ENCODE assay signal across 1 cellular context in genomic region chr13:52010890-52011689, GRCh38.
TF ChIP-seq lines count a peak whose summit lies in the region.

Gene ATP7B (minus strand): TSS chr13:52011450. CDS start chr13:52011337, 113 bp downstream.

TF ChIP-seq in K562, 482 proteins besides CTCF, POLR2A, EP300 and RAD21 (continued from another document and continues in another):
- TF ChIP-seq, protein P1, sequence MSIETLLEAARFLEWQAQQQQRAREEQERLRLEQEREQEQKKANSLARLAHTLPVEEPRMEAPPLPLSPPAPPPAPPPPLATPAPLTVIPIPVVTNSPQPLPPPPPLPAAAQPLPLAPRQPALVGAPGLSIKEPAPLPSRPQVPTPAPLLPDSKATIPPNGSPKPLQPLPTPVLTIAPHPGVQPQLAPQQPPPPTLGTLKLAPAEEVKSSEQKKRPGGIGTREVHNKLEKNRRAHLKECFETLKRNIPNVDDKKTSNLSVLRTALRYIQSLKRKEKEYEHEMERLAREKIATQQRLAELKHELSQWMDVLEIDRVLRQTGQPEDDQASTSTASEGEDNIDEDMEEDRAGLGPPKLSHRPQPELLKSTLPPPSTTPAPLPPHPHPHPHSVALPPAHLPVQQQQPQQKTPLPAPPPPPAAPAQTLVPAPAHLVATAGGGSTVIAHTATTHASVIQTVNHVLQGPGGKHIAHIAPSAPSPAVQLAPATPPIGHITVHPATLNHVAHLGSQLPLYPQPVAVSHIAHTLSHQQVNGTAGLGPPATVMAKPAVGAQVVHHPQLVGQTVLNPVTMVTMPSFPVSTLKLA (conservative IDR thresholded peaks at IDR 0.05) = no peak
- peak; percentile 59 for TF ChIP-seq L3MBTL2 (IDR thresholded peaks at IDR 0.05)
- peak; percentile 0 for TF ChIP-seq HMGN3 (IDR thresholded peaks at IDR 0.05; ENCODE audit: borderline replicate concordance, extremely low read depth, insufficient read length, low read depth, low read length)
- TF ChIP-seq, protein P2, sequence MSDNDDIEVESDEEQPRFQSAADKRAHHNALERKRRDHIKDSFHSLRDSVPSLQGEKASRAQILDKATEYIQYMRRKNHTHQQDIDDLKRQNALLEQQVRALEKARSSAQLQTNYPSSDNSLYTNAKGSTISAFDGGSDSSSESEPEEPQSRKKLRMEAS (CRISPR knock-in tag; IDR thresholded peaks at IDR 0.05) = 0 out of 2 replicates have a peak, but pooled peaks have one; percentile 27
- TF ChIP-seq SMAD3 (CRISPR knock-in tag; conservative IDR thresholded peaks at IDR 0.05) = no peak
- no peak for TF ChIP-seq BRD9 (IDR thresholded peaks at IDR 0.05; ENCODE audit: low read depth, partially characterized antibody)
- TF ChIP-seq, protein P3, sequence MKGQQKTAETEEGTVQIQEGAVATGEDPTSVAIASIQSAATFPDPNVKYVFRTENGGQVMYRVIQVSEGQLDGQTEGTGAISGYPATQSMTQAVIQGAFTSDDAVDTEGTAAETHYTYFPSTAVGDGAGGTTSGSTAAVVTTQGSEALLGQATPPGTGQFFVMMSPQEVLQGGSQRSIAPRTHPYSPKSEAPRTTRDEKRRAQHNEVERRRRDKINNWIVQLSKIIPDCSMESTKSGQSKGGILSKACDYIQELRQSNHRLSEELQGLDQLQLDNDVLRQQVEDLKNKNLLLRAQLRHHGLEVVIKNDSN (CRISPR knock-in tag; IDR thresholded peaks at IDR 0.05) = no peak
- TF ChIP-seq HMBOX1 (IDR thresholded peaks at IDR 0.05) = peak; percentile 3; the same call in 1 of the 2 replicates
- TF ChIP-seq MITF (IDR thresholded peaks at IDR 0.05) = no peak
- TF ChIP-seq NCOA2 (IDR thresholded peaks at IDR 0.05; ENCODE audit: partially characterized antibody in 2 of 2) = no peak
- TF ChIP-seq, protein P4, sequence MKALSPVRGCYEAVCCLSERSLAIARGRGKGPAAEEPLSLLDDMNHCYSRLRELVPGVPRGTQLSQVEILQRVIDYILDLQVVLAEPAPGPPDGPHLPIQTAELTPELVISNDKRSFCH (CRISPR knock-in tag; IDR thresholded peaks at IDR 0.05) = no peak
- TF ChIP-seq, protein P4 (tag; IDR thresholded peaks at IDR 0.05) = no peak
- no peak for TF ChIP-seq RFX7 (CRISPR knock-in tag; IDR thresholded peaks at IDR 0.05)
- TF ChIP-seq PTBP1 (IDR thresholded peaks at IDR 0.05; ENCODE audit: low read depth, low read length) = no peak
- no peak for TF ChIP-seq ZNF274 (IDR thresholded peaks at IDR 0.05; ENCODE audit: borderline replicate concordance, low read depth, low read length)
- TF ChIP-seq, protein P5, sequence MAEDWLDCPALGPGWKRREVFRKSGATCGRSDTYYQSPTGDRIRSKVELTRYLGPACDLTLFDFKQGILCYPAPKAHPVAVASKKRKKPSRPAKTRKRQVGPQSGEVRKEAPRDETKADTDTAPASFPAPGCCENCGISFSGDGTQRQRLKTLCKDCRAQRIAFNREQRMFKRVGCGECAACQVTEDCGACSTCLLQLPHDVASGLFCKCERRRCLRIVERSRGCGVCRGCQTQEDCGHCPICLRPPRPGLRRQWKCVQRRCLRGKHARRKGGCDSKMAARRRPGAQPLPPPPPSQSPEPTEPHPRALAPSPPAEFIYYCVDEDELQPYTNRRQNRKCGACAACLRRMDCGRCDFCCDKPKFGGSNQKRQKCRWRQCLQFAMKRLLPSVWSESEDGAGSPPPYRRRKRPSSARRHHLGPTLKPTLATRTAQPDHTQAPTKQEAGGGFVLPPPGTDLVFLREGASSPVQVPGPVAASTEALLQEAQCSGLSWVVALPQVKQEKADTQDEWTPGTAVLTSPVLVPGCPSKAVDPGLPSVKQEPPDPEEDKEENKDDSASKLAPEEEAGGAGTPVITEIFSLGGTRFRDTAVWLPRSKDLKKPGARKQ (CRISPR knock-in tag; IDR thresholded peaks at IDR 0.05) = no peak
- TF ChIP-seq, protein P6, sequence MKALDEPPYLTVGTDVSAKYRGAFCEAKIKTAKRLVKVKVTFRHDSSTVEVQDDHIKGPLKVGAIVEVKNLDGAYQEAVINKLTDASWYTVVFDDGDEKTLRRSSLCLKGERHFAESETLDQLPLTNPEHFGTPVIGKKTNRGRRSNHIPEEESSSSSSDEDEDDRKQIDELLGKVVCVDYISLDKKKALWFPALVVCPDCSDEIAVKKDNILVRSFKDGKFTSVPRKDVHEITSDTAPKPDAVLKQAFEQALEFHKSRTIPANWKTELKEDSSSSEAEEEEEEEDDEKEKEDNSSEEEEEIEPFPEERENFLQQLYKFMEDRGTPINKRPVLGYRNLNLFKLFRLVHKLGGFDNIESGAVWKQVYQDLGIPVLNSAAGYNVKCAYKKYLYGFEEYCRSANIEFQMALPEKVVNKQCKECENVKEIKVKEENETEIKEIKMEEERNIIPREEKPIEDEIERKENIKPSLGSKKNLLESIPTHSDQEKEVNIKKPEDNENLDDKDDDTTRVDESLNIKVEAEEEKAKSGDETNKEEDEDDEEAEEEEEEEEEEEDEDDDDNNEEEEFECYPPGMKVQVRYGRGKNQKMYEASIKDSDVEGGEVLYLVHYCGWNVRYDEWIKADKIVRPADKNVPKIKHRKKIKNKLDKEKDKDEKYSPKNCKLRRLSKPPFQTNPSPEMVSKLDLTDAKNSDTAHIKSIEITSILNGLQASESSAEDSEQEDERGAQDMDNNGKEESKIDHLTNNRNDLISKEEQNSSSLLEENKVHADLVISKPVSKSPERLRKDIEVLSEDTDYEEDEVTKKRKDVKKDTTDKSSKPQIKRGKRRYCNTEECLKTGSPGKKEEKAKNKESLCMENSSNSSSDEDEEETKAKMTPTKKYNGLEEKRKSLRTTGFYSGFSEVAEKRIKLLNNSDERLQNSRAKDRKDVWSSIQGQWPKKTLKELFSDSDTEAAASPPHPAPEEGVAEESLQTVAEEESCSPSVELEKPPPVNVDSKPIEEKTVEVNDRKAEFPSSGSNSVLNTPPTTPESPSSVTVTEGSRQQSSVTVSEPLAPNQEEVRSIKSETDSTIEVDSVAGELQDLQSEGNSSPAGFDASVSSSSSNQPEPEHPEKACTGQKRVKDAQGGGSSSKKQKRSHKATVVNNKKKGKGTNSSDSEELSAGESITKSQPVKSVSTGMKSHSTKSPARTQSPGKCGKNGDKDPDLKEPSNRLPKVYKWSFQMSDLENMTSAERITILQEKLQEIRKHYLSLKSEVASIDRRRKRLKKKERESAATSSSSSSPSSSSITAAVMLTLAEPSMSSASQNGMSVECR (CRISPR knock-in tag; IDR thresholded peaks at IDR 0.05) = 0 out of 2 replicates have a peak, but pooled peaks have one; percentile 8
- TF ChIP-seq, protein P7, sequence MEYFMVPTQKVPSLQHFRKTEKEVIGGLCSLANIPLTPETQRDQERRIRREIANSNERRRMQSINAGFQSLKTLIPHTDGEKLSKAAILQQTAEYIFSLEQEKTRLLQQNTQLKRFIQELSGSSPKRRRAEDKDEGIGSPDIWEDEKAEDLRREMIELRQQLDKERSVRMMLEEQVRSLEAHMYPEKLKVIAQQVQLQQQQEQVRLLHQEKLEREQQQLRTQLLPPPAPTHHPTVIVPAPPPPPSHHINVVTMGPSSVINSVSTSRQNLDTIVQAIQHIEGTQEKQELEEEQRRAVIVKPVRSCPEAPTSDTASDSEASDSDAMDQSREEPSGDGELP (CRISPR knock-in tag; IDR thresholded peaks at IDR 0.05; ENCODE audit: borderline replicate concordance) = peak; percentile 23; the same call in 1 of the 2 replicates
- TF ChIP-seq CHD1 (IDR thresholded peaks at IDR 0.05; ENCODE audit: low read length) = peak; percentile 9
- TF ChIP-seq, protein P8, sequence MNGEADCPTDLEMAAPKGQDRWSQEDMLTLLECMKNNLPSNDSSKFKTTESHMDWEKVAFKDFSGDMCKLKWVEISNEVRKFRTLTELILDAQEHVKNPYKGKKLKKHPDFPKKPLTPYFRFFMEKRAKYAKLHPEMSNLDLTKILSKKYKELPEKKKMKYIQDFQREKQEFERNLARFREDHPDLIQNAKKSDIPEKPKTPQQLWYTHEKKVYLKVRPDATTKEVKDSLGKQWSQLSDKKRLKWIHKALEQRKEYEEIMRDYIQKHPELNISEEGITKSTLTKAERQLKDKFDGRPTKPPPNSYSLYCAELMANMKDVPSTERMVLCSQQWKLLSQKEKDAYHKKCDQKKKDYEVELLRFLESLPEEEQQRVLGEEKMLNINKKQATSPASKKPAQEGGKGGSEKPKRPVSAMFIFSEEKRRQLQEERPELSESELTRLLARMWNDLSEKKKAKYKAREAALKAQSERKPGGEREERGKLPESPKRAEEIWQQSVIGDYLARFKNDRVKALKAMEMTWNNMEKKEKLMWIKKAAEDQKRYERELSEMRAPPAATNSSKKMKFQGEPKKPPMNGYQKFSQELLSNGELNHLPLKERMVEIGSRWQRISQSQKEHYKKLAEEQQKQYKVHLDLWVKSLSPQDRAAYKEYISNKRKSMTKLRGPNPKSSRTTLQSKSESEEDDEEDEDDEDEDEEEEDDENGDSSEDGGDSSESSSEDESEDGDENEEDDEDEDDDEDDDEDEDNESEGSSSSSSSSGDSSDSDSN (IDR thresholded peaks at IDR 0.05; ENCODE audit: borderline replicate concordance in 1 of 2, low read depth in 2 of 2, low read length in 2 of 2) = 0 out of 4 replicates have a peak, but pooled peaks of 1 of the 2 experiments have one; percentile 54
- no peak for TF ChIP-seq CREB3L1 (IDR thresholded peaks at IDR 0.05; ENCODE audit: borderline replicate concordance, low read depth)
- TF ChIP-seq FOSL1 (tag; conservative IDR thresholded peaks at IDR 0.05) = no peak
- no peak for TF ChIP-seq FOXK1 (CRISPR knock-in tag; IDR thresholded peaks at IDR 0.05; ENCODE audit: borderline replicate concordance)
- TF ChIP-seq, protein P9, sequence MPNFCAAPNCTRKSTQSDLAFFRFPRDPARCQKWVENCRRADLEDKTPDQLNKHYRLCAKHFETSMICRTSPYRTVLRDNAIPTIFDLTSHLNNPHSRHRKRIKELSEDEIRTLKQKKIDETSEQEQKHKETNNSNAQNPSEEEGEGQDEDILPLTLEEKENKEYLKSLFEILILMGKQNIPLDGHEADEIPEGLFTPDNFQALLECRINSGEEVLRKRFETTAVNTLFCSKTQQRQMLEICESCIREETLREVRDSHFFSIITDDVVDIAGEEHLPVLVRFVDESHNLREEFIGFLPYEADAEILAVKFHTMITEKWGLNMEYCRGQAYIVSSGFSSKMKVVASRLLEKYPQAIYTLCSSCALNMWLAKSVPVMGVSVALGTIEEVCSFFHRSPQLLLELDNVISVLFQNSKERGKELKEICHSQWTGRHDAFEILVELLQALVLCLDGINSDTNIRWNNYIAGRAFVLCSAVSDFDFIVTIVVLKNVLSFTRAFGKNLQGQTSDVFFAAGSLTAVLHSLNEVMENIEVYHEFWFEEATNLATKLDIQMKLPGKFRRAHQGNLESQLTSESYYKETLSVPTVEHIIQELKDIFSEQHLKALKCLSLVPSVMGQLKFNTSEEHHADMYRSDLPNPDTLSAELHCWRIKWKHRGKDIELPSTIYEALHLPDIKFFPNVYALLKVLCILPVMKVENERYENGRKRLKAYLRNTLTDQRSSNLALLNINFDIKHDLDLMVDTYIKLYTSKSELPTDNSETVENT (CRISPR knock-in tag; IDR thresholded peaks at IDR 0.05) = peak; percentile 5; the same call in 1 of the 2 replicates
- no peak for TF ChIP-seq ZKSCAN3 (CRISPR knock-in tag; IDR thresholded peaks at IDR 0.05)
- TF ChIP-seq STAT5B (CRISPR knock-in tag; IDR thresholded peaks at IDR 0.05) = no peak
- TF ChIP-seq, protein P10, sequence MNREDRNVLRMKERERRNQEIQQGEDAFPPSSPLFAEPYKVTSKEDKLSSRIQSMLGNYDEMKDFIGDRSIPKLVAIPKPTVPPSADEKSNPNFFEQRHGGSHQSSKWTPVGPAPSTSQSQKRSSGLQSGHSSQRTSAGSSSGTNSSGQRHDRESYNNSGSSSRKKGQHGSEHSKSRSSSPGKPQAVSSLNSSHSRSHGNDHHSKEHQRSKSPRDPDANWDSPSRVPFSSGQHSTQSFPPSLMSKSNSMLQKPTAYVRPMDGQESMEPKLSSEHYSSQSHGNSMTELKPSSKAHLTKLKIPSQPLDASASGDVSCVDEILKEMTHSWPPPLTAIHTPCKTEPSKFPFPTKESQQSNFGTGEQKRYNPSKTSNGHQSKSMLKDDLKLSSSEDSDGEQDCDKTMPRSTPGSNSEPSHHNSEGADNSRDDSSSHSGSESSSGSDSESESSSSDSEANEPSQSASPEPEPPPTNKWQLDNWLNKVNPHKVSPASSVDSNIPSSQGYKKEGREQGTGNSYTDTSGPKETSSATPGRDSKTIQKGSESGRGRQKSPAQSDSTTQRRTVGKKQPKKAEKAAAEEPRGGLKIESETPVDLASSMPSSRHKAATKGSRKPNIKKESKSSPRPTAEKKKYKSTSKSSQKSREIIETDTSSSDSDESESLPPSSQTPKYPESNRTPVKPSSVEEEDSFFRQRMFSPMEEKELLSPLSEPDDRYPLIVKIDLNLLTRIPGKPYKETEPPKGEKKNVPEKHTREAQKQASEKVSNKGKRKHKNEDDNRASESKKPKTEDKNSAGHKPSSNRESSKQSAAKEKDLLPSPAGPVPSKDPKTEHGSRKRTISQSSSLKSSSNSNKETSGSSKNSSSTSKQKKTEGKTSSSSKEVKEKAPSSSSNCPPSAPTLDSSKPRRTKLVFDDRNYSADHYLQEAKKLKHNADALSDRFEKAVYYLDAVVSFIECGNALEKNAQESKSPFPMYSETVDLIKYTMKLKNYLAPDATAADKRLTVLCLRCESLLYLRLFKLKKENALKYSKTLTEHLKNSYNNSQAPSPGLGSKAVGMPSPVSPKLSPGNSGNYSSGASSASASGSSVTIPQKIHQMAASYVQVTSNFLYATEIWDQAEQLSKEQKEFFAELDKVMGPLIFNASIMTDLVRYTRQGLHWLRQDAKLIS (CRISPR knock-in tag; IDR thresholded peaks at IDR 0.05) = peak; percentile 43; the same call in 1 of the 2 replicates
- TF ChIP-seq HNRNPL (IDR thresholded peaks at IDR 0.05; ENCODE audit: low read depth, low read length) = no peak
- TF ChIP-seq ZNF165 (CRISPR knock-in tag; IDR thresholded peaks at IDR 0.05; ENCODE audit: borderline replicate concordance) = no peak
